ENCODE assay signal across 25 cellular contexts in genomic region chr13:64090311-64090710, GRCh38.
"Had no signal": no experiment of that assay in that cellular context is flagged by ENCODE, and none has a peak within 500 bp of the region (broad histone marks: within the 10 kb centered on the region; RNA-seq: fewer than 3 reads in every experiment).

No MANE protein-coding gene starts in this region.

- ATAC-seq: foreskin keratinocyte; gastroesophageal sphincter; heart left ventricle; left colon; left lobe of liver; lower lobe of right lung; mucosa of descending colon; naive thymus-derived CD8-positive, alpha-beta T cell had no signal

- FAIRE-seq: endothelial cell of umbilical vein, frontal cortex, kidney had no signal

- H3K4me3 ChIP-seq: coronary artery, dorsolateral prefrontal cortex, esophagus muscularis mucosa, gastroesophageal sphincter, heart left ventricle, hepatocyte, left ventricle myocardium inferior, lower lobe of right lung, mucosa of descending colon had no signal

- H3K9me3 ChIP-seq: esophagus muscularis mucosa, gastroesophageal sphincter, left ventricle myocardium inferior, lower lobe of right lung had no signal

- H3K27ac ChIP-seq: coronary artery, dorsolateral prefrontal cortex, esophagus muscularis mucosa, foreskin keratinocyte, gastroesophageal sphincter, heart left ventricle, hepatocyte, left ventricle myocardium inferior, lower lobe of right lung had no signal

- H3K36me3 ChIP-seq: esophagus muscularis mucosa, gastroesophageal sphincter, heart left ventricle, left ventricle myocardium inferior, lower lobe of right lung had no signal

- DNase-seq: dermis blood vessel endothelial cell; dorsolateral prefrontal cortex; effector CD4-positive, alpha-beta T cell; effector memory CD4-positive, alpha-beta T cell; foreskin keratinocyte; heart left ventricle; hypothalamus; immature natural killer cell; islet precursor cell; kidney; kidney glomerular epithelial cell; left colon; left ventricle myocardium inferior; lower lobe of right lung; mesenchymal stem cell; mucosa of descending colon; naive B cell; naive thymus-derived CD8-positive, alpha-beta T cell had no signal
